Comparison of ENCODE assay signal across 8 cellular contexts in the genomic region with DNA sequence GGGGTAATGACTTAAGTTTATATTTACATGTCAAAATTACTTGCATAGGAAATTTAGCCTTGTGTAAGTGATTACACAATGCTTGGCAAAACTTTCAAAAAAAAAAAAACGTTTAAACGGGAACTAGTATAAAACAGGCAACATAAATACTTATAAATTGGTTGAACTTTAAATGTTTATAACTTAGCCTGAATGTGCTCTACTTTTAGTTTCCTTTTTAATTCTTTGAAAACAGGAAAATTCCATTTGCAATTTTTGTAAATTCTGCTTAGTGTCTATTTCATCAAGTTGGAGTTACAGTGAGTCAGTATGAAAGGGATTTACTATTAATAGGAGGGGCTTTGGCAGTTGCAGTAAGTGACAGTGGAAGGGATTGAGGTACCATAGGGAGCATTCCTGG. TPM values are rescaled to one million over a fixed set of nuclear protein-coding genes. Genes with fewer than 3 reads are reported as not detected.
DNase-seq lines count a peak whose midpoint lies in the region; ATAC-seq, FAIRE-seq and TF ChIP-seq lines count a peak whose summit lies in the region.

No MANE protein-coding gene starts in this region.

- ATAC-seq in PC-3 (no peak), HG02678 (IDR thresholded peaks at IDR 0.05; ENCODE audit: unreplicated experiment) (no peak), HG03175 (IDR thresholded peaks at IDR 0.05; ENCODE audit: unreplicated experiment) (no peak)

- H3K4me1 ChIP-seq in PC-3 (ENCODE audit: insufficient read depth, low read length) (peaks cover 22% of the 10 kb centered on the region), endothelial cell of umbilical vein (ENCODE audit: control insufficient read depth, extremely low read depth, insufficient read depth, low read length) (peaks cover 16% of the 10 kb centered on the region)

- TF ChIP-seq POLR2A in endothelial cell of umbilical vein (IDR thresholded peaks at IDR 0.05; ENCODE audit: low read depth, low read length), result no peak

- H3K9ac ChIP-seq in PC-3 (ENCODE audit: low read length) (peak overlapping the region; percentile 99; the same call in 1 of the 2 replicates), endothelial cell of umbilical vein (replicated peaks; ENCODE audit: extremely low read depth, insufficient read depth, low read length) (no peak overlapping the region)

- no peaks in the 10 kb centered on the region for H3K9me1 ChIP-seq in endothelial cell of umbilical vein (replicated peaks; ENCODE audit: control insufficient read depth, extremely low read depth, insufficient read depth, low read length)

- peaks cover 10% of the 10 kb centered on the region for H3K9me3 Mint-ChIP-seq in progenitor cell of endocrine pancreas (ENCODE audit: low read depth)

- intact Hi-C loops in PC-3 (cut with micrococcal nuclease) (loop anchor here (5.0 kb wide), 1 partner anchor 1168 kb away; no protein-coding TSS in a partner anchor), endothelial cell of umbilical vein (cut with micrococcal nuclease) (loop anchor here (5.0 to 10.0 kb wide), 2 partner anchors 133 to 251 kb away; no protein-coding TSS in a partner anchor)

- POLR2A ChIA-PET in PC-3 (lab: Charles Lee; ENCODE audit: unreplicated experiment) (interaction anchor here (0.7 kb wide), 1 partner anchor 13 kb away, joined by 10 read pairs; no protein-coding TSS in a partner anchor), endothelial cell of umbilical vein (lab: Charles Lee) (no interaction called here)

- H3K27me3 ChIP-seq in PC-3 (ENCODE audit: low read length), result no peaks in the 10 kb centered on the region
- H3K27me3 ChIP-seq in endothelial cell of umbilical vein (ENCODE audit: control insufficient read depth in 2 of 2, insufficient read depth in 2 of 2, low read length in 2 of 2), result no peaks in the 10 kb centered on the region

- H3K4me2 ChIP-seq in PC-3 (ENCODE audit: low read length) (peak overlapping the region; percentile 91), endothelial cell of umbilical vein (ENCODE audit: insufficient read depth, low read length) (peak overlapping the region; percentile 96)

- H3K9me2 ChIP-seq in PC-3 (replicated peaks; ENCODE audit: low read length), result no peaks in the 10 kb centered on the region

- BruUV-seq in PC-3 (replicated peaks; lab: Mats Ljungman, UMichigan), result no TSS peak
- BruUV-seq in endothelial cell of umbilical vein (replicated peaks; lab: Mats Ljungman, UMichigan), result no TSS peak

- no peaks in the 10 kb centered on the region for H3K9me3 ChIP-seq in PC-3 (ENCODE audit: low read length)
- no peaks in the 10 kb centered on the region for H3K9me3 ChIP-seq in endothelial cell of umbilical vein (replicated peaks; ENCODE audit: control insufficient read depth, insufficient read depth, low read length)

- H3K4me1 Mint-ChIP-seq in progenitor cell of endocrine pancreas (ENCODE audit: low read depth), result peaks cover 17% of the 10 kb centered on the region

- dilution Hi-C loops in endothelial cell of umbilical vein (cut with MboI; ENCODE audit: extremely low pct_ligation_motif_present, low sequenced_read_pairs), result no loop called here

- peak; percentile 17 for DNase-seq in PC-3
- peak; percentile 20 for DNase-seq in endothelial cell of umbilical vein (ENCODE audit: low read depth, low spot score)
- DNase-seq in progenitor cell of endocrine pancreas (ENCODE audit: low spot score, unreplicated experiment), result no peak
- DNase-seq in T1000 (lab: John Stamatoyannopoulos, UW), result no peak
- DNase-seq in activated CD4-positive, CD25-positive, alpha-beta regulatory T cell treated with anti-CD3 and anti-CD28 coated beads, Interleukin-2, amount 50 U/mL, for 72 hours, result no peak

- peaks cover 89% of the 10 kb centered on the region for H3K79me2 ChIP-seq in PC-3 (ENCODE audit: low read length)
- peaks cover 79% of the 10 kb centered on the region for H3K79me2 ChIP-seq in endothelial cell of umbilical vein (ENCODE audit: control insufficient read depth, insufficient read depth, low read length)

- CTCF ChIA-PET in PC-3 (lab: Charles Lee), result no interaction called here
- CTCF ChIA-PET in endothelial cell of umbilical vein (lab: Charles Lee), result interaction anchor here (1.2 kb wide), 1 partner anchor 12 kb away, joined by 4 read pairs; no protein-coding TSS in a partner anchor

- no peaks in the 10 kb centered on the region for H3F3A ChIP-seq in PC-3 (ENCODE audit: low read length, unreplicated experiment)

- no peak for FAIRE-seq in endothelial cell of umbilical vein (lab: Jason Lieb, UNC)

- peak overlapping the region; percentile 98 for H3K27ac Mint-ChIP-seq in progenitor cell of endocrine pancreas

- H3K27ac ChIP-seq in PC-3 (ENCODE audit: low read length), result peak overlapping the region; percentile 96; the same call in 1 of the 2 replicates
- no peak overlapping the region for H3K27ac ChIP-seq in endothelial cell of umbilical vein (ENCODE audit: insufficient read depth, low read depth, low read length)

- H4K20me1 ChIP-seq in PC-3 (ENCODE audit: low read length) (peaks cover 27% of the 10 kb centered on the region), endothelial cell of umbilical vein (replicated peaks; ENCODE audit: control insufficient read depth, extremely low read depth, insufficient read depth, low read length) (no peaks in the 10 kb centered on the region)

- TF ChIP-seq CTCF in PC-3 (conservative IDR thresholded peaks at IDR 0.05; ENCODE audit: low read depth, low read length), result no peak
- TF ChIP-seq CTCF in endothelial cell of umbilical vein (IDR thresholded peaks at IDR 0.05; ENCODE audit: extremely low read depth in 1 of 2, insufficient read depth in 1 of 2, low read depth in 1 of 2, low read length in 2 of 2), result no peak
- TF ChIP-seq CTCF in progenitor cell of endocrine pancreas (IDR thresholded peaks at IDR 0.05; ENCODE audit: unreplicated experiment), result no peak

- H2AFZ ChIP-seq in PC-3 (ENCODE audit: low read length) (no peak overlapping the region), endothelial cell of umbilical vein (ENCODE audit: low read depth, low read length) (no peak overlapping the region)

- H3K4me3 Mint-ChIP-seq in progenitor cell of endocrine pancreas (ENCODE audit: low read depth), result peak overlapping the region; percentile 87

- H3K4me3 ChIP-seq in GM08714 (ENCODE audit: low read length) (peak overlapping the region; percentile 88; the same call in 1 of the 2 replicates), PC-3 (ENCODE audit: low read length) (peak overlapping the region; percentile 91), endothelial cell of umbilical vein (replicated peaks in 1 of 3; ENCODE audit: insufficient read depth in 1 of 3, low read depth in 1 of 3, low read length in 3 of 3) (peak overlapping the region in 1 of 3 experiments; percentile 98)

- H3K36me3 ChIP-seq in PC-3 (ENCODE audit: low read depth, low read length) (no peaks in the 10 kb centered on the region), endothelial cell of umbilical vein (ENCODE audit: control insufficient read depth in 2 of 2, extremely low read depth in 1 of 2, insufficient read depth in 2 of 2, low read length in 2 of 2) (no peaks in the 10 kb centered on the region)

- H3K27me3 Mint-ChIP-seq in progenitor cell of endocrine pancreas, result no peaks in the 10 kb centered on the region

- H3K36me3 Mint-ChIP-seq in progenitor cell of endocrine pancreas (ENCODE audit: insufficient read depth), result peaks cover 4% of the 10 kb centered on the region

TF ChIP-seq in endothelial cell of umbilical vein, 7 proteins besides CTCF, POLR2A, EP300 and RAD21:
- no peak for TF ChIP-seq MYC (IDR thresholded peaks at IDR 0.05; ENCODE audit: low read depth, low read length)
- no peak for TF ChIP-seq GATA2 (IDR thresholded peaks at IDR 0.05; ENCODE audit: insufficient read depth, insufficient read length, low read depth, low read length)
- TF ChIP-seq JUN (IDR thresholded peaks at IDR 0.05; ENCODE audit: borderline replicate concordance, insufficient read depth, insufficient read length, low read depth), result no peak
- TF ChIP-seq POLR2AphosphoS5 (IDR thresholded peaks at IDR 0.05; ENCODE audit: insufficient read depth, low read depth, low read length), result no peak
- TF ChIP-seq EZH2 (IDR thresholded peaks at IDR 0.05; ENCODE audit: borderline replicate concordance, low read depth, low read length, severe bottlenecking), result no peak

RNA-seq across cellular contexts. Expression of a gene that starts 2.6 kb away (rescaled TPM):
- total RNA-seq in PC-3 (2014; rRNA removed) (92.1 and 95.4 TPM in 2 replicates), endothelial cell of umbilical vein (52.3 and 55.9 TPM in 2 replicates), progenitor cell of endocrine pancreas (75.4 and 77.4 TPM in 2 replicates)
- 9.1 and 12.7 TPM in 2 replicates for polyA plus RNA-seq in endothelial cell of umbilical vein
- 16.6 and 19.3 TPM in 2 replicates for polyA plus RNA-seq in endothelial cell of umbilical vein (2011; cell fraction: cytosol; rRNA removed)
- polyA plus RNA-seq in endothelial cell of umbilical vein (2011; cell fraction: nucleus; rRNA removed), result 27.9 and 34.3 TPM in 2 replicates
- 35.5 and 42.7 TPM in 2 replicates for polyA plus RNA-seq in endothelial cell of umbilical vein (2012)
- polyA minus RNA-seq in endothelial cell of umbilical vein, result 48.8 and 54.9 TPM in 2 replicates
- polyA minus RNA-seq in endothelial cell of umbilical vein (2011; cell fraction: cytosol; rRNA and poly(A)+ RNA removed), result 87.5 TPM
- polyA minus RNA-seq in endothelial cell of umbilical vein (2011; cell fraction: nucleus; rRNA and poly(A)+ RNA removed), result 45.0 and 57.8 TPM in 2 replicates

Comparison
In these comparisons a context has a peak if more than half of its experiments do, and no peak if none do; other contexts are left out.
1. DNase-seq: peak in PC-3 (single experiment) and endothelial cell of umbilical vein (single experiment); none in progenitor cell of endocrine pancreas (single experiment), T1000 (single experiment) and activated CD4-positive, CD25-positive, alpha-beta regulatory T cell treated with anti-CD3 and anti-CD28 coated beads, Interleukin-2, amount 50 U/mL, for 72 hours (single experiment).